ENCODE assay signal across 8 cellular contexts in the genomic region with DNA sequence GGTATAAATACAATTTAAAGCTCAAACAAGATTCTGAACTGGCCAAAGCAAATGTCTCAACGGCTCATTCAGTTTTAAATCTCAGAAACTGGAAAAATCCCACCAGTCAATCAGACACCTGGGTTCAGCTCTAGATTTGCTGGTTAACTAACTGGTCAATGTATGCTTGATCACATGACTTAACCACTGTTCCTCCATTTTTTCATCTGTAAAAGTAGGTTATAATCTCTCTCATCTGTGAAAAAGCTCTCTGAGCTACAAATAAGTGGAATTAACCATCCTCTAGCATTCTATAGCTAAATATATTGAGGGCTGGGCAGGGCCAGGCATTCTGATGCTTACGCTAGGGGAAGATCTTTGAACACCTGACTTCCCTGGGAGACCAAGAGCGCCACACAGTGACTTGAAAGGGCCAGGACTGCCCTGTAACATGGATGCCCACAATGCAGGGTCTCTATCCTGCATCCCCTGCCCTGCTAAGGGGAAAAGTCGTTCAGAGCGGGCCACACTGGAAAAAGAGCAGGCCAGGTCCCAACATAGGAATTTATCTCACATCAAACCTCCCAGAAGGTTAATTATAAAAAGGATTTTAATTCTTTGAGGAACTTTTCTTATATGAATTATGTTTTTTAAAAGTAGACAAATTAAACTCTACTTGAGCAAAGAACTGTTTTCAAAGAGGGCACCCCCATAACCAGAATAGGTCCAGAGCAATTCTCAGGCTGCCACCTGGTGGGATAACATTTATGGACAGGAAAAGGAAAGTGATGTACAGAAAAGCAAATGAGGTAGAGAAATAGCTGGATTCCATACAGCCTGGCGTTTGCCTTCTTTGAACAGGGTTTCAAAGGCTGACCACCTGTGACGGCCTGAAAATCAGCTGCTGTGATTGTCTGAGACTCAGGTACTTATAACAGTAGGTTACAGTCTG.
DNase-seq lines count a peak whose midpoint lies in the region; ATAC-seq and TF ChIP-seq lines count a peak whose summit lies in the region.

No MANE protein-coding gene starts in this region.

- H3K79me2 ChIP-seq in OCI-LY3 (ENCODE audit: low read length): peaks cover 64% of the 10 kb centered on the region

- peaks cover 9% of the 10 kb centered on the region; the same call in 1 of the 2 replicates for H4K20me1 ChIP-seq in OCI-LY3 (ENCODE audit: insufficient read depth, low read length)

- H3K4me3 ChIP-seq in OCI-LY3 (ENCODE audit: low read length): peak overlapping the region; percentile 90

- H3K9me3 ChIP-seq in OCI-LY3 (ENCODE audit: insufficient read depth, low read length): no peaks in the 10 kb centered on the region

- H2AFZ ChIP-seq in OCI-LY3 (ENCODE audit: low read depth, low read length): no peak overlapping the region

- DNase-seq in Ammon's horn (ENCODE audit: low spot score): peak; percentile 20
- peak; percentile 65 for DNase-seq in astrocyte of the hippocampus (ENCODE audit: low read depth, low spot score)
- peak; percentile 49 for DNase-seq in iPS-NIHi11 (ENCODE audit: low spot score)
- peak; percentile 9 for DNase-seq in smooth muscle cell of the brain vasculature (ENCODE audit: low read depth, low spot score)
- DNase-seq in GM19240 (ENCODE audit: insufficient read length, low spot score): no peak

- peaks cover 3% of the 10 kb centered on the region for H3K36me3 ChIP-seq in OCI-LY3 (replicated peaks; ENCODE audit: low read depth, low read length)

- ATAC-seq in HG03378 (IDR thresholded peaks at IDR 0.05; ENCODE audit: unreplicated experiment): peak; percentile 44

- peak overlapping the region; percentile 84 for H3K9ac ChIP-seq in OCI-LY3 (ENCODE audit: low read length)

- peak overlapping the region; percentile 94 for H3K4me2 ChIP-seq in OCI-LY3 (ENCODE audit: low read length)

- no peaks in the 10 kb centered on the region for H3K27me3 ChIP-seq in OCI-LY3 (ENCODE audit: low read depth, low read length)

- peak; percentile 33; the same call in 1 of the 2 replicates for TF ChIP-seq CTCF in GM12874 (IDR thresholded peaks at IDR 0.05; ENCODE audit: insufficient read depth, low read depth, low read length)
- peak; percentile 47 for TF ChIP-seq CTCF in OCI-LY3 (IDR thresholded peaks at IDR 0.05; ENCODE audit: low read depth, low read length)

- peak overlapping the region; percentile 61 for H3K27ac ChIP-seq in OCI-LY3 (ENCODE audit: low read length)

- H3K4me1 ChIP-seq in OCI-LY3 (ENCODE audit: low read length): peaks cover 14% of the 10 kb centered on the region
